ENCODE assay signal across 14 cellular contexts in genomic region chr4:98778206-98778605, GRCh38.
DNase-seq lines count a peak whose midpoint lies in the region; ATAC-seq lines count a peak whose summit lies in the region.
"Had no signal": no experiment of that assay in that cellular context is flagged by ENCODE, and none has a peak within 500 bp of the region (broad histone marks: within the 10 kb centered on the region; RNA-seq: fewer than 3 reads in every experiment).

No MANE protein-coding gene starts in this region.

- H3K4me3 ChIP-seq in right cardiac atrium (ENCODE audit: low read length) = no peak overlapping the region
- H3K4me3 ChIP-seq: stomach had no signal

- peak; percentile 69 for DNase-seq in EH (ENCODE audit: low read depth)
- peak; percentile 3 for DNase-seq in NCI-H774 (lab: John Stamatoyannopoulos, UW)
- peak; percentile 91 for DNase-seq in epithelial cell of prostate (ENCODE audit: low read depth, low spot score)
- peak; percentile 65 for DNase-seq in non-pigmented ciliary epithelial cell (ENCODE audit: low read depth)
- DNase-seq in right cardiac atrium = no peak
- DNase-seq in NCI-H1417 (lab: John Stamatoyannopoulos, UW) = no peak
- DNase-seq in NCI-H2227 (lab: John Stamatoyannopoulos, UW; ENCODE audit: unreplicated experiment) = no peak
- no peak for DNase-seq in DMS 273 treated with DMSO at 0.1 percent for 48 hours (lab: John Stamatoyannopoulos, UW)
- DNase-seq: activated CD4-positive, alpha-beta T cell treated with anti-CD3 and anti-CD28 coated beads for 36 hours; effector CD4-positive, alpha-beta T cell; immature natural killer cell; NCI-H446; nephron progenitor cell; stomach had no signal

- intact Hi-C loops in right cardiac atrium (cut with DNase I) = no loop called here

- H3K9me3 ChIP-seq in right cardiac atrium (ENCODE audit: control insufficient read depth, low read length) = no peaks in the 10 kb centered on the region
- H3K9me3 ChIP-seq: stomach had no signal

- H3K27ac ChIP-seq in epithelial cell of prostate = no peak overlapping the region
- H3K27ac ChIP-seq in right cardiac atrium (ENCODE audit: low read length) = no peak overlapping the region
- H3K27ac ChIP-seq: stomach had no signal

- no peaks in the 10 kb centered on the region for H3K4me1 ChIP-seq in right cardiac atrium (ENCODE audit: control insufficient read depth, insufficient read depth, low read length)
- H3K4me1 ChIP-seq: stomach had no signal

- no peak for ATAC-seq in right cardiac atrium
- ATAC-seq: activated CD4-positive, alpha-beta T cell treated with anti-CD3 and anti-CD28 coated beads for 36 hours had no signal

- H3K27me3 ChIP-seq in right cardiac atrium (ENCODE audit: control insufficient read depth, insufficient read depth) = no peaks in the 10 kb centered on the region
- H3K27me3 ChIP-seq: stomach had no signal

- 72% methylated on average over 4 of the region's 4 CpGs for WGBS in right cardiac atrium

Comparison
In these comparisons a context has a peak if more than half of its experiments do, and no peak if none do; other contexts are left out.
1. DNase-seq: peak in EH (single experiment), NCI-H774 (single experiment), epithelial cell of prostate (single experiment) and non-pigmented ciliary epithelial cell (single experiment); none in right cardiac atrium (0 of 3), NCI-H1417 (0 of 3), NCI-H2227 (single experiment) and DMS 273 treated with DMSO at 0.1 percent for 48 hours (single experiment).